In genomic region chr2:199216253-199216652, GRCh38 we compare ENCODE assay signal across 21 cellular contexts.
DNase-seq lines count a peak whose midpoint lies in the region; ATAC-seq, FAIRE-seq and TF ChIP-seq lines count a peak whose summit lies in the region.
"Had no signal": no experiment of that assay in that cellular context is flagged by ENCODE, and none has a peak within 500 bp of the region (broad histone marks: within the 10 kb centered on the region; RNA-seq: fewer than 3 reads in every experiment).

No MANE protein-coding gene starts in this region.

- no peaks in the 10 kb centered on the region for H3K9me3 ChIP-seq in hepatocyte (ENCODE audit: low read depth)
- H3K9me3 ChIP-seq: neutrophil, suprapubic skin had no signal

- no peak overlapping the region for H3K4me2 ChIP-seq in hepatocyte

- H3K79me2 ChIP-seq in hepatocyte = no peaks in the 10 kb centered on the region

- no peaks in the 10 kb centered on the region for H3K4me1 ChIP-seq in hepatocyte (ENCODE audit: insufficient read depth)
- H3K4me1 ChIP-seq: esophagus muscularis mucosa, suprapubic skin had no signal

- DNase-seq in GM19239 (ENCODE audit: insufficient read length, low spot score) = no peak
- DNase-seq in NCI-H1436 (lab: John Stamatoyannopoulos, UW) = no peak
- no peak for DNase-seq in hepatocyte (ENCODE audit: low spot score)
- DNase-seq: activated CD4-positive, alpha-beta T cell treated with anti-CD3 and anti-CD28 coated beads for 4 hours; activated gamma-delta T cell treated with Interleukin-2 at 50 U/mL for 16 hours; AML-193; amniotic stem cell; COR-L47; EL; mucosa of descending colon; NCI-H187 treated with DMSO at 0.1 percent for 48 hours; NCI-H226; RPMI8226; stimulated activated CD4-positive, alpha-beta T cell treated with anti-CD3 and anti-CD28 coated beads, Interleukin-12 subunit alpha, Interleukin-12 subunit beta, amount 100 ng/mL, for 4 hours had no signal

- H3K4me3 ChIP-seq in hepatocyte = no peak overlapping the region
- H3K4me3 ChIP-seq: esophagus muscularis mucosa, mucosa of descending colon, suprapubic skin had no signal

- H3K9me2 ChIP-seq in hepatocyte (replicated peaks; ENCODE audit: insufficient read depth) = no peaks in the 10 kb centered on the region

- H2AFZ ChIP-seq in hepatocyte = no peak overlapping the region

- ATAC-seq in HG02678 (IDR thresholded peaks at IDR 0.05; ENCODE audit: unreplicated experiment) (peak; percentile 62), HG03378 (IDR thresholded peaks at IDR 0.05; ENCODE audit: unreplicated experiment) (peak; percentile 78), GM21423 (IDR thresholded peaks at IDR 0.05; ENCODE audit: unreplicated experiment) (no peak), HG03039 (IDR thresholded peaks at IDR 0.05; ENCODE audit: unreplicated experiment) (no peak)
- ATAC-seq: mucosa of descending colon had no signal

- no peak overlapping the region for H3K27ac ChIP-seq in hepatocyte
- H3K27ac ChIP-seq: esophagus muscularis mucosa, neutrophil, suprapubic skin had no signal

- 95% methylated on average over 3 of the region's 3 CpGs for WGBS in hepatocyte (ENCODE audit: low lambda C conversion rate, missing lambda C conversion rate)

- peak; percentile 33 for FAIRE-seq in GM19239 (lab: Jason Lieb, UNC)

- no peaks in the 10 kb centered on the region for H3K27me3 ChIP-seq in hepatocyte
- H3K27me3 ChIP-seq: esophagus muscularis mucosa, neutrophil, suprapubic skin had no signal

- no peak for TF ChIP-seq CTCF in hepatocyte (IDR thresholded peaks at IDR 0.05; ENCODE audit: poor library complexity)

- no peaks in the 10 kb centered on the region for H4K20me1 ChIP-seq in hepatocyte (ENCODE audit: insufficient read depth, poor library complexity, severe bottlenecking)

- H3K36me3 ChIP-seq in hepatocyte (replicated peaks; ENCODE audit: insufficient read depth, low read depth) = no peaks in the 10 kb centered on the region
- H3K36me3 ChIP-seq: esophagus muscularis mucosa, neutrophil, suprapubic skin had no signal

Comparison
In these comparisons a context has a peak if more than half of its experiments do, and no peak if none do; other contexts are left out.
1. ATAC-seq: peak in HG02678 (single experiment) and HG03378 (single experiment); none in GM21423 (single experiment) and HG03039 (single experiment).